ENCODE assay signal across 13 cellular contexts in genomic region chr1:232943679-232944252, GRCh38. TPM values are rescaled to one million over a fixed set of nuclear protein-coding genes. Genes with fewer than 3 reads are reported as not detected.
A peak's percentile ranks its signal among the peaks of the same experiment; 100 is the strongest.
DNase-seq lines count a peak whose midpoint lies in the region; ATAC-seq, FAIRE-seq and TF ChIP-seq lines count a peak whose summit lies in the region.
"Had no signal": no experiment of that assay in that cellular context is flagged by ENCODE, and none has a peak within 500 bp of the region (broad histone marks: within the 10 kb centered on the region; RNA-seq: fewer than 3 reads in every experiment).

No MANE protein-coding gene starts in this region.

- H3K36me3 Mint-ChIP-seq in CD14-positive monocyte: no peaks in the 10 kb centered on the region
- H3K36me3 Mint-ChIP-seq: naive thymus-derived CD8-positive, alpha-beta T cell had no signal

- FAIRE-seq in H54 (lab: Jason Lieb, UNC): no peak

- peak; percentile 42 for DNase-seq in stimulated activated naive CD4-positive, alpha-beta T cell treated with Interleukin-2 at 50 U/mL for 16 hours (lab: John Stamatoyannopoulos, UW)
- DNase-seq in stimulated activated naive CD4-positive, alpha-beta T cell (lab: John Stamatoyannopoulos, UW): no peak
- peak; percentile 39 for DNase-seq in activated naive CD8-positive, alpha-beta T cell treated with anti-CD3 and anti-CD28 coated beads, Interleukin-2, amount 50 U/mL, for 16 hours (ENCODE audit: low read depth, low spot score)
- no peak for DNase-seq in CD14-positive monocyte (ENCODE audit: low spot score)
- DNase-seq in H54 (ENCODE audit: insufficient read length, low spot score): no peak
- no peak for DNase-seq in A673 (ENCODE audit: low spot score)
- DNase-seq: C1 segment of cervical spinal cord, hippocampal formation, NCI-H1092 treated with DMSO at 0.1 percent for 48 hours, PC-9 had no signal

- no peaks in the 10 kb centered on the region for H3K27me3 Mint-ChIP-seq in CD14-positive monocyte (ENCODE audit: low read depth in 3 of 3)

- peak overlapping the region in 1 of 7 donors; percentile 75 for H3K27ac Mint-ChIP-seq in CD14-positive monocyte

- intact Hi-C loops in CD14-positive monocyte (cut with micrococcal nuclease) (no loop called here), A673 (cut with micrococcal nuclease; ENCODE audit: unreplicated experiment) (no loop called here)

- peak; percentile 73 for ATAC-seq in HG03159 (IDR thresholded peaks at IDR 0.05; ENCODE audit: unreplicated experiment)
- ATAC-seq in GM21528 (IDR thresholded peaks at IDR 0.05; ENCODE audit: low FRiP score, unreplicated experiment): no peak

- no TSS peak for BruUV-seq in A673 (replicated peaks; lab: Mats Ljungman, UMichigan)

- no peak overlapping the region for H3K4me3 ChIP-seq in A673 (ENCODE audit: low read depth, low read length, poor library complexity, severe bottlenecking)
- H3K4me3 ChIP-seq: PC-9 had no signal

- H3K4me3 Mint-ChIP-seq in CD14-positive monocyte: no peak overlapping the region

- POLR2A ChIA-PET in A673 (lab: Charles Lee; ENCODE audit: low non-redundant PET): no interaction called here

- TF ChIP-seq POLR2A in H54 (IDR thresholded peaks at IDR 0.05; ENCODE audit: low read depth, low read length): no peak

- no peaks in the 10 kb centered on the region for H3K36me3 ChIP-seq in A673 (ENCODE audit: insufficient read depth, low read length, poor library complexity, severe bottlenecking)

- no peak for TF ChIP-seq CTCF in CD14-positive monocyte (IDR thresholded peaks at IDR 0.05)
- no peak for TF ChIP-seq CTCF in A673 (conservative IDR thresholded peaks at IDR 0.05; ENCODE audit: low read depth, low read length)

- H3K4me1 ChIP-seq in A673 (ENCODE audit: insufficient read depth, low read length, poor library complexity, severe bottlenecking): no peaks in the 10 kb centered on the region

- H3K27ac ChIP-seq in A673 (ENCODE audit: low read depth, low read length, poor library complexity, severe bottlenecking): no peak overlapping the region
- H3K27ac ChIP-seq: PC-9 had no signal

- CTCF ChIA-PET in A673 (lab: Charles Lee): no interaction called here

- H3K4me1 Mint-ChIP-seq in CD14-positive monocyte: peaks cover 11% of the 10 kb centered on the region

- H3K9me3 ChIP-seq in A673 (ENCODE audit: low read depth, low read length, poor library complexity, severe bottlenecking): no peaks in the 10 kb centered on the region

- H3K9me3 Mint-ChIP-seq in CD14-positive monocyte: peaks cover 0 to 10% (median 5%) of the 10 kb centered on the region in 7 donors
- H3K9me3 Mint-ChIP-seq: naive thymus-derived CD8-positive, alpha-beta T cell had no signal

- no peaks in the 10 kb centered on the region for H3K27me3 ChIP-seq in A673 (replicated peaks; ENCODE audit: insufficient read depth, low read depth, low read length, poor library complexity)

RNA-seq across cellular contexts. Expression of gene NTPCR, which starts 6.6 kb away (rescaled TPM):
- polyA plus RNA-seq in CD14-positive monocyte: 10 to 100 TPM; 31.7 to 42.0 TPM
- total RNA-seq in A673 (2021): 50.0 and 61.6 TPM in 2 replicates

Comparison
In these comparisons a context has a peak if more than half of its experiments do, and no peak if none do; other contexts are left out.
1. DNase-seq: peak in stimulated activated naive CD4-positive, alpha-beta T cell treated with Interleukin-2 at 50 U/mL for 16 hours (single experiment) and activated naive CD8-positive, alpha-beta T cell treated with anti-CD3 and anti-CD28 coated beads, Interleukin-2, amount 50 U/mL, for 16 hours (single experiment); none in stimulated activated naive CD4-positive, alpha-beta T cell (0 of 6), CD14-positive monocyte (single experiment), H54 (single experiment) and A673 (single experiment).